ENCODE assay signal across 2 cellular contexts in the genomic region with DNA sequence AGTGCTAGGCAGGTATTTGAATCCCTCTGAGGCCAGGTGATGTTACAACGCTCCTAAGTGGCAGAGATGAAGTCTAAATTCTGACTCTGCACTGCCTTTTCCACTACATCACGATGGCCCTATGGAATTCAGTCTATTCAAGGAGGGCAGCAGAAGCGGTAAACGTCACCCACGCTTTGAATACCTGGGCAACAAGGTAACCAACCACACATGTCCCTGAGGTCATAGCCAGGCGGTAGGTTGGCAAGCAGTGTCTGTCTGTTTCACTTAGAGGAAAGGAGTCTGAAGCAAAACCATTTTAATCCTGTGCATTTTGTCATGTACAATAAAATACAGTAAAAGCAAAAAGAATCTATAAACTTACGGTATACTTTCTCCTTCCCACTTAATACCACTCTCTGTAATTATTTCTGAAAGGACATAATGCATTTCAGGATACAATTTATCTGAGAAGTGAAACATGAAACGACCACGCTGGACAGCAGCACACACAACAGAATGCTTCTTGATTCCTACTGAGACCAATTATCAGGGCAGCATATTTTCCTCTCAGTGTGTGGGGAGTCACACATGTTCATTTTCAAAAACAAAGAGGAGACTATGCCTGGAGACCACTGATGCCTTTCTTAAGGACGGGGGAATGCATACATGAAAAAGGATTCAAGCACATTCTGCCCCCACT.
TF ChIP-seq lines count a peak whose summit lies in the region.

No MANE protein-coding gene starts in this region.

TF ChIP-seq in liver, 16 proteins besides CTCF, POLR2A, EP300 and RAD21 (continued from another document):
- TF ChIP-seq, protein P1, sequence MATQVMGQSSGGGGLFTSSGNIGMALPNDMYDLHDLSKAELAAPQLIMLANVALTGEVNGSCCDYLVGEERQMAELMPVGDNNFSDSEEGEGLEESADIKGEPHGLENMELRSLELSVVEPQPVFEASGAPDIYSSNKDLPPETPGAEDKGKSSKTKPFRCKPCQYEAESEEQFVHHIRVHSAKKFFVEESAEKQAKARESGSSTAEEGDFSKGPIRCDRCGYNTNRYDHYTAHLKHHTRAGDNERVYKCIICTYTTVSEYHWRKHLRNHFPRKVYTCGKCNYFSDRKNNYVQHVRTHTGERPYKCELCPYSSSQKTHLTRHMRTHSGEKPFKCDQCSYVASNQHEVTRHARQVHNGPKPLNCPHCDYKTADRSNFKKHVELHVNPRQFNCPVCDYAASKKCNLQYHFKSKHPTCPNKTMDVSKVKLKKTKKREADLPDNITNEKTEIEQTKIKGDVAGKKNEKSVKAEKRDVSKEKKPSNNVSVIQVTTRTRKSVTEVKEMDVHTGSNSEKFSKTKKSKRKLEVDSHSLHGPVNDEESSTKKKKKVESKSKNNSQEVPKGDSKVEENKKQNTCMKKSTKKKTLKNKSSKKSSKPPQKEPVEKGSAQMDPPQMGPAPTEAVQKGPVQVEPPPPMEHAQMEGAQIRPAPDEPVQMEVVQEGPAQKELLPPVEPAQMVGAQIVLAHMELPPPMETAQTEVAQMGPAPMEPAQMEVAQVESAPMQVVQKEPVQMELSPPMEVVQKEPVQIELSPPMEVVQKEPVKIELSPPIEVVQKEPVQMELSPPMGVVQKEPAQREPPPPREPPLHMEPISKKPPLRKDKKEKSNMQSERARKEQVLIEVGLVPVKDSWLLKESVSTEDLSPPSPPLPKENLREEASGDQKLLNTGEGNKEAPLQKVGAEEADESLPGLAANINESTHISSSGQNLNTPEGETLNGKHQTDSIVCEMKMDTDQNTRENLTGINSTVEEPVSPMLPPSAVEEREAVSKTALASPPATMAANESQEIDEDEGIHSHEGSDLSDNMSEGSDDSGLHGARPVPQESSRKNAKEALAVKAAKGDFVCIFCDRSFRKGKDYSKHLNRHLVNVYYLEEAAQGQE (IDR thresholded peaks at IDR 0.05): peak; percentile 20
TF ChIP-seq in liver: peak in this region for 1.

TF ChIP-seq in PFSK-1, 5 proteins besides CTCF, POLR2A, EP300 and RAD21:
- TF ChIP-seq, protein P1 (IDR thresholded peaks at IDR 0.05; ENCODE audit: insufficient read depth in 1 of 2, low read depth in 2 of 2, low read length in 2 of 2): peak; percentile 17 to 81; a peak in 2 of 4 replicates
- TF ChIP-seq SIN3A (IDR thresholded peaks at IDR 0.05; ENCODE audit: borderline replicate concordance, insufficient read depth, low read length): no peak
TF ChIP-seq in PFSK-1: peak in this region for 1.
